ENCODE assay signal across 1 cellular context in genomic region chr17:10205549-10206185, GRCh38.
TF ChIP-seq lines count a peak whose summit lies in the region.

No MANE protein-coding gene starts in this region.

TF ChIP-seq in IMR-90, 13 proteins besides CTCF, POLR2A, EP300 and RAD21 (continued from another document):
- TF ChIP-seq ELK1 (IDR thresholded peaks at IDR 0.05; ENCODE audit: borderline replicate concordance, low read depth, low read length) (no peak), CEBPB (IDR thresholded peaks at IDR 0.05; ENCODE audit: low read depth, low read length) (no peak)
